Comparison of ENCODE assay signal across 10 cellular contexts in the genomic region with DNA sequence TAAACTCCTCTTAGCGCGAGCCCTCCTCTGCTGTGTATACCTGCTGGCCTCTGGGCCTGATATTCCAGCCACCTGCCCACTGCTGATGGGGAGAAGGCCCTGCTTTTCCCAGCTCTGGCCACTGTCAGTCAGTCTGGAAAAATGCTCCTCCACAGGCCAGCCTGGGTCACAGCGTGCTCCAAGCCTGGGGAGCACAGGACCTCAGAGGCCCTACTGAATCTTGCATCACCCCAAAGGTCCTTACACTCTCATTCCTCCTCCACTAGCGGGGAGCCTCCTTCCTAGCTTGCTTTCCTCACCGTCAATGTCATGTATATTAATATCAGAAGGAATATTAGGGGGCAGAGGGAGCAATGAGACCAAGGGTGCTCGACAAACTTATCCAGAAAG.
DNase-seq lines count a peak whose midpoint lies in the region; ATAC-seq and TF ChIP-seq lines count a peak whose summit lies in the region.
"Had no signal": no experiment of that assay in that cellular context is flagged by ENCODE, and none has a peak within 500 bp of the region (broad histone marks: within the 10 kb centered on the region; RNA-seq: fewer than 3 reads in every experiment).

No MANE protein-coding gene starts in this region.

- 54 to 73% (median 61%) methylated on average over 4 to 6 of the region's 6 CpGs for WGBS in heart left ventricle, 4 donors

- peak in 3 of 4 donors; percentile 2 to 11 (median 2) for ATAC-seq in heart left ventricle
- no peak for ATAC-seq in GM19467 (IDR thresholded peaks at IDR 0.05; ENCODE audit: unreplicated experiment)
- ATAC-seq in HG03175 (IDR thresholded peaks at IDR 0.05; ENCODE audit: unreplicated experiment): no peak

- peaks cover 19% of the 10 kb centered on the region for H3K36me3 ChIP-seq in WERI-Rb-1
- H3K36me3 ChIP-seq in heart left ventricle: no peaks in the 10 kb centered on the region
- H3K36me3 ChIP-seq in skeletal muscle satellite cell (ENCODE audit: insufficient read depth, low read length): no peaks in the 10 kb centered on the region

- H3K9ac ChIP-seq in skeletal muscle satellite cell (ENCODE audit: low read depth, low read length): peak overlapping the region; percentile 56

- no peak for TF ChIP-seq POLR2A in heart left ventricle (IDR thresholded peaks at IDR 0.05)

- peak overlapping the region; percentile 77 for H3K27ac ChIP-seq in WERI-Rb-1
- H3K27ac ChIP-seq in heart left ventricle: peak overlapping the region in 11 of 12 donors; percentile 3 to 84 (median 52)

- H3K4me1 ChIP-seq in heart left ventricle (peaks cover 10 to 90% (median 74%) of the 10 kb centered on the region in 12 donors), skeletal muscle satellite cell (ENCODE audit: control insufficient read depth, insufficient read depth, low read length) (peaks cover 50% of the 10 kb centered on the region)

- intact Hi-C loops in heart left ventricle (cut with DNase I): loop anchor here in 1 of 10 donors (2.0 kb wide), 1 partner anchor 73 kb away; the partner anchor contains the start of gene SHB

- H3K4me3 ChIP-seq in WERI-Rb-1 (ENCODE audit: low read depth, low read length) (no peak overlapping the region), heart left ventricle (peak overlapping the region in 4 of 12 donors; percentile 10 to 27 (median 16)), skeletal muscle satellite cell (ENCODE audit: low read length) (peak overlapping the region; percentile 50)
- H3K4me3 ChIP-seq: pancreas had no signal

- H3K27me3 ChIP-seq in WERI-Rb-1 (ENCODE audit: insufficient read depth, low read depth, severe bottlenecking): no peaks in the 10 kb centered on the region
- H3K27me3 ChIP-seq in heart left ventricle: no peaks in the 10 kb centered on the region
- no peaks in the 10 kb centered on the region for H3K27me3 ChIP-seq in skeletal muscle satellite cell (ENCODE audit: control insufficient read depth, insufficient read depth, low read length)
- H3K27me3 ChIP-seq: pancreas had no signal

- H3K9me3 ChIP-seq in WERI-Rb-1 (ENCODE audit: severe bottlenecking) (no peaks in the 10 kb centered on the region), heart left ventricle (no peaks in the 10 kb centered on the region), skeletal muscle satellite cell (replicated peaks; ENCODE audit: low read length) (no peaks in the 10 kb centered on the region)
- H3K9me3 ChIP-seq: pancreas had no signal

- no peak for TF ChIP-seq CTCF in WERI-Rb-1 (IDR thresholded peaks at IDR 0.05; ENCODE audit: low read depth, low read length)
- TF ChIP-seq CTCF in heart left ventricle (IDR thresholded peaks at IDR 0.05): no peak

- H3K4me2 ChIP-seq in skeletal muscle satellite cell (ENCODE audit: low read length): peak overlapping the region; percentile 77

- DNase-seq in D341Med (ENCODE audit: low spot score): peak; percentile 43
- no peak for DNase-seq in WERI-Rb-1
- no peak for DNase-seq in heart left ventricle
- DNase-seq in activated effector memory CD4-positive, alpha-beta T cell treated with Interleukin-2 at 50 U/mL for 16 hours: no peak
- DNase-seq in GM03348 (ENCODE audit: low spot score): no peak
- DNase-seq: activated gamma-delta T cell had no signal

Comparison
In these comparisons a context has a peak if more than half of its experiments do, and no peak if none do; other contexts are left out.
1. ATAC-seq: peak in heart left ventricle (3 of 4); none in GM19467 (single experiment) and HG03175 (single experiment).